8 cellular contexts compared by ENCODE assay signal in genomic region chr11:15327786-15328231, GRCh38.
DNase-seq lines count a peak whose midpoint lies in the region; ATAC-seq and TF ChIP-seq lines count a peak whose summit lies in the region.

No MANE protein-coding gene starts in this region.

- H3K27ac ChIP-seq in testis = no peak overlapping the region
- no peak overlapping the region for H3K27ac ChIP-seq in CD8-positive, alpha-beta T cell (ENCODE audit: low read depth, low read length)

- peaks cover 8% of the 10 kb centered on the region for H3K27me3 Mint-ChIP-seq in Caco-2 (ENCODE audit: insufficient read depth, unreplicated experiment)
- peaks cover 3% of the 10 kb centered on the region for H3K27me3 Mint-ChIP-seq in CD8-positive, alpha-beta T cell (ENCODE audit: low read depth)

- POLR2A ChIA-PET in Caco-2 (lab: Charles Lee) = no interaction called here
- POLR2A ChIA-PET in CD8-positive, alpha-beta T cell (lab: Charles Lee) = no interaction called here

- DNase-seq in Caco-2 (peak; percentile 71 to 78), NCI-H187 (lab: John Stamatoyannopoulos, UW) (peak; percentile 54 to 74), astrocyte of the spinal cord (ENCODE audit: low read depth, low spot score) (peak; percentile 33), inferior parietal cortex (ENCODE audit: extremely low spot score) (peak; percentile 59), testis (peak; percentile 84), T-helper 1 cell (no peak)
- DNase-seq in CD8-positive, alpha-beta T cell = no peak

- TF ChIP-seq POLR2A in testis (IDR thresholded peaks at IDR 0.05) = no peak

- intact Hi-C loops in Caco-2 (cut with micrococcal nuclease; ENCODE audit: unreplicated experiment) (loop anchor here (1.0 to 2.0 kb wide), 3 partner anchors 322 to 1285 kb away; no protein-coding TSS in a partner anchor), testis (cut with DNase I; ENCODE audit: low total_unique reads) (no loop called here)
- intact Hi-C loops in CD8-positive, alpha-beta T cell (cut with DNase I, micrococcal nuclease) = no loop called here

- H3K4me1 ChIP-seq in Caco-2 = no peaks in the 10 kb centered on the region
- H3K4me1 ChIP-seq in testis = no peaks in the 10 kb centered on the region
- no peaks in the 10 kb centered on the region for H3K4me1 ChIP-seq in CD8-positive, alpha-beta T cell (ENCODE audit: insufficient read depth, low read length)

- in situ Hi-C loops in astrocyte of the spinal cord (cut with HindIII; ENCODE audit: low sequenced_read_pairs) = no loop called here

- no peaks in the 10 kb centered on the region for H3K36me3 ChIP-seq in Caco-2 (ENCODE audit: control insufficient read depth, insufficient read depth, low read length)
- no peaks in the 10 kb centered on the region for H3K36me3 ChIP-seq in testis (ENCODE audit: low read depth, missing control alignments)
- no peaks in the 10 kb centered on the region for H3K36me3 ChIP-seq in CD8-positive, alpha-beta T cell (ENCODE audit: insufficient read depth, low read length)

- H3K4me3 ChIP-seq in Caco-2 (ENCODE audit: low read depth, low read length) (no peak overlapping the region), astrocyte of the spinal cord (ENCODE audit: low read depth, low read length) (no peak overlapping the region), testis (no peak overlapping the region)
- H3K4me3 ChIP-seq in CD8-positive, alpha-beta T cell (ENCODE audit: low read depth, low read length) = no peak overlapping the region

- no peaks in the 10 kb centered on the region for H3K4me1 Mint-ChIP-seq in Caco-2 (ENCODE audit: low read depth, unreplicated experiment)
- no peaks in the 10 kb centered on the region for H3K4me1 Mint-ChIP-seq in CD8-positive, alpha-beta T cell (ENCODE audit: low read depth)

- BruUV-seq in Caco-2 (replicated peaks; lab: Mats Ljungman, UMichigan) = no TSS peak

- H3K27me3 ChIP-seq in Caco-2 (replicated peaks; ENCODE audit: control insufficient read depth, insufficient read depth, low read length) (peaks cover 2% of the 10 kb centered on the region; the same call in 1 of the 2 replicates), testis (no peaks in the 10 kb centered on the region)
- no peaks in the 10 kb centered on the region for H3K27me3 ChIP-seq in CD8-positive, alpha-beta T cell (ENCODE audit: insufficient read depth, low read length)

- no peak overlapping the region for H3K27ac Mint-ChIP-seq in Caco-2 (ENCODE audit: unreplicated experiment)
- no peak overlapping the region for H3K27ac Mint-ChIP-seq in CD8-positive, alpha-beta T cell

- no peak overlapping the region for H3K4me3 Mint-ChIP-seq in Caco-2 (ENCODE audit: unreplicated experiment)
- H3K4me3 Mint-ChIP-seq in CD8-positive, alpha-beta T cell = no peak overlapping the region

- no peaks in the 10 kb centered on the region for H3K9me3 Mint-ChIP-seq in Caco-2 (ENCODE audit: unreplicated experiment)
- no peaks in the 10 kb centered on the region for H3K9me3 Mint-ChIP-seq in CD8-positive, alpha-beta T cell

- H3K36me3 Mint-ChIP-seq in Caco-2 (ENCODE audit: insufficient read depth, unreplicated experiment) = no peaks in the 10 kb centered on the region
- no peaks in the 10 kb centered on the region for H3K36me3 Mint-ChIP-seq in CD8-positive, alpha-beta T cell

- WGBS in testis, 2 donors = 58 to 63% methylated on average over 4 of the region's 4 CpGs

- ATAC-seq in GM21367 (IDR thresholded peaks at IDR 0.05; ENCODE audit: unreplicated experiment) = peak; percentile 52
- ATAC-seq in CD8-positive, alpha-beta T cell = no peak

- no peaks in the 10 kb centered on the region for H3K9me3 ChIP-seq in Caco-2
- H3K9me3 ChIP-seq in testis = no peaks in the 10 kb centered on the region
- H3K9me3 ChIP-seq in CD8-positive, alpha-beta T cell (ENCODE audit: low read length) = no peaks in the 10 kb centered on the region

- TF ChIP-seq CTCF in Caco-2 (IDR thresholded peaks at IDR 0.05; ENCODE audit: insufficient read depth in 1 of 2, low read depth in 1 of 2, low read length in 1 of 2, severe bottlenecking in 1 of 2, unreplicated experiment in 1 of 2) (peak; percentile 67 to 92), astrocyte of the spinal cord (IDR thresholded peaks at IDR 0.05; ENCODE audit: low read depth, low read length) (peak; percentile 67), testis (IDR thresholded peaks at IDR 0.05) (peak in 2 of 3 experiments; percentile 52 to 66)
- no peak for TF ChIP-seq CTCF in CD8-positive, alpha-beta T cell (IDR thresholded peaks at IDR 0.05)

- CTCF ChIA-PET in Caco-2 (lab: Charles Lee) = interaction anchor here (0.8 to 1.0 kb wide), 2 partner anchors 137 to 317 kb away, joined by 3 read pairs; no protein-coding TSS in a partner anchor
- CTCF ChIA-PET in CD8-positive, alpha-beta T cell (lab: Charles Lee) = no interaction called here

Comparison
In these comparisons a context has a peak if more than half of its experiments do, and no peak if none do; other contexts are left out.
1. DNase-seq: peak in Caco-2 (2 of 2), NCI-H187 (2 of 2), astrocyte of the spinal cord (single experiment), inferior parietal cortex (single experiment) and testis (single experiment); none in CD8-positive, alpha-beta T cell (0 of 7) and T-helper 1 cell (0 of 5).